In the genomic region with DNA sequence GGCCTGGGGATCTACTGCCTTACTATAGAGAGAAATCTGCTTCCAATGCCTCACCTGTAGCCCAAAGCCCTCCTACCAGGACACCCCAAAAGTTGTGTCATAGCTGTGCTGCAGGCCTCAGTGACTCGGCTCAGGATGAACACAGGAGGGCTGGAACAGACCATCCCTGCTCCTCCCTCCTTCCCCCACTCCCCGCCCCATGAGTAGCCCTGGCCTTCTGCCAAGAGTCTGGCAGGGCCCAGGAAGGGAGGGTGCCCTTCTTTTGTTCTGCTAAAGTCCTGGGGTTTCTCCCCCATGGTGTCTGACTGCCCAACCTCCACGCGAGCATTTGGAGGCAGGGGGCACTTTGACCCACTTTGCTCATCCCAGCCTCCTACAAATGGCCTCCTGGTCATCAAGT, we compare ENCODE assay signal across 11 cellular contexts. TPM values are rescaled to one million over a fixed set of nuclear protein-coding genes. Genes with fewer than 3 reads are reported as not detected.
DNase-seq lines count a peak whose midpoint lies in the region; ATAC-seq and TF ChIP-seq lines count a peak whose summit lies in the region.
"Not testable (repeated sequence)": the region's sequence is repeated elsewhere in the genome, so short reads cannot be mapped to it uniquely, and the experiment has no call there.
"Had no signal": no experiment of that assay in that cellular context is flagged by ENCODE, and none has a peak within 500 bp of the region (broad histone marks: within the 10 kb centered on the region; RNA-seq: fewer than 3 reads in every experiment).

No MANE protein-coding gene starts in this region.

- peak; percentile 83 for DNase-seq in Calu3
- peak; percentile 35 for DNase-seq in activated CD4-positive, alpha-beta T cell treated with anti-CD3 and anti-CD28 coated beads, Interleukin-2, amount 10 ng/mL, durations not matched to agents 24 days and 14 days
- DNase-seq in Right ventricle myocardium inferior (ENCODE audit: missing footprints), result peak; percentile 47
- DNase-seq in left ventricle myocardium inferior, result peak; percentile 17
- not testable (repeated sequence) for DNase-seq in left lung
- DNase-seq in posterior vena cava (ENCODE audit: low spot score), result peak; percentile 20
- DNase-seq in transverse colon, result peak; percentile 69

- H3K4me1 ChIP-seq in left ventricle myocardium inferior, result peaks cover 12% of the 10 kb centered on the region
- H3K4me1 ChIP-seq in left lung, transverse colon: not testable (repeated sequence)

- not testable (repeated sequence) for H3K27ac Mint-ChIP-seq in Calu3 (ENCODE audit: unreplicated experiment); activated CD4-positive, alpha-beta T cell treated with anti-CD3 and anti-CD28 coated beads, Interleukin-2, amount 10 ng/mL, durations not matched to agents 24 days and 14 days

- H3K9me3 ChIP-seq in left ventricle myocardium inferior (replicated peaks); left lung; transverse colon: not testable (repeated sequence)

- TF ChIP-seq EP300 in transverse colon (IDR thresholded peaks at IDR 0.05; ENCODE audit: low read depth), result not testable (repeated sequence)

- no CpG with 5 or more reads among the region's 4 CpGs for WGBS in transverse colon (ENCODE audit: low coverage in 1 of 2), 2 donors

- H3K4me1 Mint-ChIP-seq in Calu3 (ENCODE audit: low read depth, unreplicated experiment), result peaks cover 14% of the 10 kb centered on the region
- not testable (repeated sequence) for H3K4me1 Mint-ChIP-seq in activated CD4-positive, alpha-beta T cell treated with anti-CD3 and anti-CD28 coated beads, Interleukin-2, amount 10 ng/mL, durations not matched to agents 24 days and 14 days

- CTCF ChIA-PET in Calu3 (lab: Charles Lee), result not testable (repeated sequence)

- not testable (repeated sequence) for H3K4me3 Mint-ChIP-seq in Calu3 (ENCODE audit: low read depth, unreplicated experiment); activated CD4-positive, alpha-beta T cell treated with anti-CD3 and anti-CD28 coated beads, Interleukin-2, amount 10 ng/mL, durations not matched to agents 24 days and 14 days

- H3K4me3 ChIP-seq in left ventricle myocardium inferior, left lung, transverse colon: not testable (repeated sequence)

- not testable (repeated sequence) for TF ChIP-seq POLR2A in transverse colon (IDR thresholded peaks at IDR 0.05)

- BruUV-seq in Calu3 (replicated peaks; lab: Mats Ljungman, UMichigan), result not testable (repeated sequence)

- intact Hi-C loops in Calu3 (cut with micrococcal nuclease; ENCODE audit: unreplicated experiment); activated CD4-positive, alpha-beta T cell treated with anti-CD3 and anti-CD28 coated beads, Interleukin-2, amount 10 ng/mL, durations not matched to agents 24 days and 14 days (cut with micrococcal nuclease); Right ventricle myocardium inferior (cut with DNase I); left ventricle myocardium inferior (cut with micrococcal nuclease); left lung (cut with DNase I); posterior vena cava (cut with DNase I); transverse colon (cut with DNase I; ENCODE audit: low total_unique reads): not testable (repeated sequence)

- H3K27ac ChIP-seq in left ventricle myocardium inferior (replicated peaks); left lung; transverse colon: not testable (repeated sequence)

- H3K36me3 ChIP-seq in left ventricle myocardium inferior, left lung, transverse colon: not testable (repeated sequence)

- peak; percentile 35 for ATAC-seq in Right ventricle myocardium inferior
- ATAC-seq in left lung, result peak; percentile 54

- H3K27me3 Mint-ChIP-seq in Calu3 (ENCODE audit: unreplicated experiment); activated CD4-positive, alpha-beta T cell treated with anti-CD3 and anti-CD28 coated beads, Interleukin-2, amount 10 ng/mL, durations not matched to agents 24 days and 14 days: not testable (repeated sequence)

- H3K36me3 Mint-ChIP-seq in Calu3 (ENCODE audit: insufficient read depth, unreplicated experiment); activated CD4-positive, alpha-beta T cell treated with anti-CD3 and anti-CD28 coated beads, Interleukin-2, amount 10 ng/mL, durations not matched to agents 24 days and 14 days (ENCODE audit: low read depth): not testable (repeated sequence)

- TF ChIP-seq CTCF in Calu3 (IDR thresholded peaks at IDR 0.05; ENCODE audit: unreplicated experiment); left ventricle myocardium inferior (IDR thresholded peaks at IDR 0.05; ENCODE audit: borderline replicate concordance); left lung (IDR thresholded peaks at IDR 0.05); transverse colon (IDR thresholded peaks at IDR 0.05): not testable (repeated sequence)

- not testable (repeated sequence) for H3K9me3 Mint-ChIP-seq in Calu3 (ENCODE audit: low read depth, unreplicated experiment); activated CD4-positive, alpha-beta T cell treated with anti-CD3 and anti-CD28 coated beads, Interleukin-2, amount 10 ng/mL, durations not matched to agents 24 days and 14 days

- in situ Hi-C loops in transverse colon (cut with MboI; ENCODE audit: low pct_ligation_motif_present in 1 of 4, low pct_unique_long_range_greater_than_20kb in 1 of 4, low sequenced_read_pairs in 3 of 4), result not testable (repeated sequence)

- not testable (repeated sequence) for H3K27me3 ChIP-seq in left ventricle myocardium inferior (ENCODE audit: low read depth); left lung; transverse colon

RNA-seq across cellular contexts. Expression of gene NPY4R, which starts 24.8 kb away (rescaled TPM):
- total RNA-seq in Calu3 (2022) (not detected in 2 replicates), Right ventricle myocardium inferior (not detected), left ventricle myocardium inferior (not detected), left lung (under 1 TPM; 0.32 to 0.58 TPM), posterior vena cava (not detected), transverse colon (10 to 100 TPM in 1 of 4 donors, 1 to 10 TPM in 3; 1.1 to 23.9 (median 2.9) TPM)
- not detected in 2 replicates for total RNA-seq in activated CD4-positive, alpha-beta T cell treated with anti-CD3 and anti-CD28 coated beads, Interleukin-2, amount 10 ng/mL, durations not matched to agents 24 days and 14 days
- total RNA-seq: B cell; CD4-positive, alpha-beta memory T cell; GM23338; H7 had no signal
